Comparison of ENCODE assay signal across 15 cellular contexts in genomic region chr1:234406871-234407270, GRCh38.
"Had no signal": no experiment of that assay in that cellular context is flagged by ENCODE, and none has a peak within 500 bp of the region (broad histone marks: within the 10 kb centered on the region; RNA-seq: fewer than 3 reads in every experiment).

No MANE protein-coding gene starts in this region.

- H3K4me3 ChIP-seq: body of pancreas, dorsolateral prefrontal cortex, neural progenitor cell, thyroid gland had no signal

- DNase-seq: activated CD4-positive, alpha-beta T cell treated with anti-CD3 and anti-CD28 coated beads, Interleukin-2, amount 50 U/mL, for 48 hours; activated CD4-positive, CD25-positive, alpha-beta regulatory T cell; activated CD8-positive, alpha-beta memory T cell treated with anti-CD3 and anti-CD28 coated beads, Interleukin-2, amount 50 U/mL, for 48 hours; activated naive CD4-positive, alpha-beta T cell; body of pancreas; central memory CD4-positive, alpha-beta T cell; dorsolateral prefrontal cortex; left ventricle myocardium superior; SK-N-SH; stimulated activated naive B cell treated with anti-CD40 and anti-IgM and Interleukin-4, amounts not matched to agents 10 μg/mL and 1 μg/mL and 100 μg/mL, for 72 hours; T-helper 1 cell; T1000; thyroid gland had no signal

- H3K9me3 ChIP-seq: body of pancreas, SK-N-SH, thyroid gland had no signal

- H3K27ac Mint-ChIP-seq: neural progenitor cell, progenitor cell of endocrine pancreas had no signal

- H3K4me3 Mint-ChIP-seq: neural progenitor cell; stimulated activated naive B cell treated with anti-CD40 and anti-IgM and Interleukin-4, amounts not matched to agents 10 μg/mL and 1 μg/mL and 100 μg/mL, for 72 hours had no signal

- H3K27me3 Mint-ChIP-seq: progenitor cell of endocrine pancreas; stimulated activated naive B cell treated with anti-CD40 and anti-IgM and Interleukin-4, amounts not matched to agents 10 μg/mL and 1 μg/mL and 100 μg/mL, for 72 hours had no signal

- H3K27ac ChIP-seq: body of pancreas, dorsolateral prefrontal cortex, neural progenitor cell, thyroid gland had no signal

- H3K4me1 Mint-ChIP-seq: neural progenitor cell had no signal

- H3K27me3 ChIP-seq: body of pancreas, dorsolateral prefrontal cortex, neural progenitor cell, thyroid gland had no signal

- ATAC-seq: body of pancreas; left ventricle myocardium superior; stimulated activated naive B cell treated with anti-CD40 and anti-IgM and Interleukin-4, amounts not matched to agents 10 μg/mL and 1 μg/mL and 100 μg/mL, for 72 hours had no signal

- H3K9me3 Mint-ChIP-seq: neural progenitor cell; stimulated activated naive B cell treated with anti-CD40 and anti-IgM and Interleukin-4, amounts not matched to agents 10 μg/mL and 1 μg/mL and 100 μg/mL, for 72 hours had no signal

- H3K4me1 ChIP-seq: body of pancreas, neural progenitor cell, thyroid gland had no signal
